8 cellular contexts compared by ENCODE assay signal in the genomic region with DNA sequence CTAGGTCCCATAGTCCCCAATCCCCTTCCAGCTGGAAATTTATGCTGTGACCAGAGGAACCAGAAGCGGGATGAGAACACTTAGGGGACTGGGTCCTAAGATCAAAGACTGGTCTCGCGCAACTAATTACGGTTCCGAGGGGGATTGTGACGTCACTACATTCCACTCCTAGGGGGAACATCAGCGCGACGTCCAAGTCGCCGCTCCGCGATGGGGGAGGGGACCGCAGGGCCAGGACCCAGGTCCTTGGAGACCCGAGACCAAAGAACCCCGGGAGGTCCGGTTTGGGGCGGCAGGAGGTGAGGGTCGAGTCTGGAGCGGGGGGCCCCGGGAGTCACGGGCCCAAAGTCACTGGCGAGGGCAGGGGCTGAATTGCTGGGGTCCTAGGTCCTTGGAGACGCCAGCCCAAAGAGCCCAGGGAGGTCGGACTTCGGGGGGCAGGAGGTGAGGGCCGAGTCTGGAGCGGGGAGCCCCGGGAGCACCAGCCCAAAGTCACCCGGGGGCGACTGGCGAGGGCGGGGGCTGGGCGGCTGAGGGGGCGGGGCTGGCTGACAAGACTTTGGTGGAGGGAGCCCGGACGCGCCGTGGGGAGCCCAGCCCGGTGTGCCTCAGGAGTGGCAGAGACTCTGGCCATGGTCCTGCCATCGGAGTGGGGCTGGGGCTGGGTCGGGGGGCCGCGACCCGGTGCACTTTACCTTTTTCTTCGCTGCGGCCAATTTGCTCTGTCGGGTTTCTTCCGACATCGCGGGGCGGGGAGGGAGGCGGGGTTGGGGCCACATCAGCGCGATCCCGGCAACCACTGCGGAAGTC. TPM values are rescaled to one million over a fixed set of nuclear protein-coding genes. Genes with fewer than 3 reads are reported as not detected.
DNase-seq lines count a peak whose midpoint lies in the region; ATAC-seq and TF ChIP-seq lines count a peak whose summit lies in the region.

A gene with protein sequence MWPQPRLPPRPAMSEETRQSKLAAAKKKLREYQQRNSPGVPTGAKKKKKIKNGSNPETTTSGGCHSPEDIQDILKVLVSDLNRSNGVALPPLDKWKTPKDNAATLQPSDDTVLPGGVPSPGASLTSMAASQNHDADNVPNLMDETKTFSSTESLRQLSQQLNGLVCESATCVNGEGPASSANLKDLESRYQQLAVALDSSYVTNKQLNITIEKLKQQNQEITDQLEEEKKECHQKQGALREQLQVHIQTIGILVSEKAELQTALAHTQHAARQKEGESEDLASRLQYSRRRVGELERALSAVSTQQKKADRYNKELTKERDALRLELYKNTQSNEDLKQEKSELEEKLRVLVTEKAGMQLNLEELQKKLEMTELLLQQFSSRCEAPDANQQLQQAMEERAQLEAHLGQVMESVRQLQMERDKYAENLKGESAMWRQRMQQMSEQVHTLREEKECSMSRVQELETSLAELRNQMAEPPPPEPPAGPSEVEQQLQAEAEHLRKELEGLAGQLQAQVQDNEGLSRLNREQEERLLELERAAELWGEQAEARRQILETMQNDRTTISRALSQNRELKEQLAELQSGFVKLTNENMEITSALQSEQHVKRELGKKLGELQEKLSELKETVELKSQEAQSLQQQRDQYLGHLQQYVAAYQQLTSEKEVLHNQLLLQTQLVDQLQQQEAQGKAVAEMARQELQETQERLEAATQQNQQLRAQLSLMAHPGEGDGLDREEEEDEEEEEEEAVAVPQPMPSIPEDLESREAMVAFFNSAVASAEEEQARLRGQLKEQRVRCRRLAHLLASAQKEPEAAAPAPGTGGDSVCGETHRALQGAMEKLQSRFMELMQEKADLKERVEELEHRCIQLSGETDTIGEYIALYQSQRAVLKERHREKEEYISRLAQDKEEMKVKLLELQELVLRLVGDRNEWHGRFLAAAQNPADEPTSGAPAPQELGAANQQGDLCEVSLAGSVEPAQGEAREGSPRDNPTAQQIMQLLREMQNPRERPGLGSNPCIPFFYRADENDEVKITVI (minus strand): TSS at position 810 of the 810 bp plus-strand sequence. CDS start 31 bp downstream, at position 779.

- peaks cover 12 to 32% (median 31%) of the 10 kb centered on the region in 4 donors for H3K36me3 ChIP-seq in esophagus muscularis mucosa

- TF ChIP-seq EP300 in esophagus muscularis mucosa (IDR thresholded peaks at IDR 0.05) = no peak

- intact Hi-C loops in esophagus muscularis mucosa (cut with DNase I) = no loop called here

- peaks cover 30 to 57% (median 41%) of the 10 kb centered on the region in 4 donors for H3K4me1 ChIP-seq in esophagus muscularis mucosa

- DNase-seq in D341Med (ENCODE audit: low spot score) = peak; percentile 84
- peak; percentile 78 for DNase-seq in GM19238 (ENCODE audit: insufficient read length, low spot score)
- peak; percentile 58 for DNase-seq in T1000 (lab: John Stamatoyannopoulos, UW)
- no peak for DNase-seq in esophagus muscularis mucosa (ENCODE audit: extremely low spot score)
- DNase-seq in myocyte (ENCODE audit: low read depth) = peak; percentile 54
- DNase-seq in DMS153 treated with DMSO at 0.1 percent for 48 hours (lab: John Stamatoyannopoulos, UW; ENCODE audit: unreplicated experiment) = no peak
- no peak for DNase-seq in SIG-M5 treated with dmso at 0.1 percent for 504 hours (lab: John Stamatoyannopoulos, UW; ENCODE audit: unreplicated experiment)

- no peaks in the 10 kb centered on the region for H3K27me3 ChIP-seq in esophagus muscularis mucosa

- 1% methylated on average over 21 of the region's 57 CpGs for WGBS in esophagus muscularis mucosa

- H3K27ac ChIP-seq in esophagus muscularis mucosa (replicated peaks in 1 of 4) = peak within 1 kb of the TSS; percentile 84 to 90 (median 89)

- TF ChIP-seq CTCF in esophagus muscularis mucosa (IDR thresholded peaks at IDR 0.05) = no peak

- peak within 1 kb of the TSS; percentile 81 to 93 (median 90) for H3K4me3 ChIP-seq in esophagus muscularis mucosa

- ATAC-seq in HG03175 (IDR thresholded peaks at IDR 0.05; ENCODE audit: unreplicated experiment) = peak; percentile 48

- no peaks in the 10 kb centered on the region for H3K9me3 ChIP-seq in esophagus muscularis mucosa

- TF ChIP-seq POLR2A in esophagus muscularis mucosa (IDR thresholded peaks at IDR 0.05; ENCODE audit: low read depth) = no peak

RNA-seq across cellular contexts. Expression of the gene that starts here (rescaled TPM):
- total RNA-seq in esophagus muscularis mucosa (100 to 1,000 TPM in 2 of 4 donors, 10 to 100 TPM in 2; 71.1 to 108 (median 101) TPM), myocyte (121 and 160 TPM in 2 replicates)
- polyA plus RNA-seq in myocyte (2012) = 129 TPM

Comparison
In these comparisons a context has a peak if more than half of its experiments do, and no peak if none do; other contexts are left out.
1. DNase-seq: peak in D341Med (single experiment), GM19238 (single experiment), T1000 (single experiment) and myocyte (single experiment); none in esophagus muscularis mucosa (single experiment), DMS153 treated with DMSO at 0.1 percent for 48 hours (single experiment) and SIG-M5 treated with dmso at 0.1 percent for 504 hours (single experiment).